In genomic region chr10:65570143-65571010, GRCh38 we compare ENCODE assay signal across 1 cellular context.
TF ChIP-seq lines count a peak whose summit lies in the region.

No MANE protein-coding gene starts in this region.

TF ChIP-seq in HepG2, 621 proteins besides CTCF, POLR2A, EP300 and RAD21 (continued from another document):
- TF ChIP-seq, protein P1, sequence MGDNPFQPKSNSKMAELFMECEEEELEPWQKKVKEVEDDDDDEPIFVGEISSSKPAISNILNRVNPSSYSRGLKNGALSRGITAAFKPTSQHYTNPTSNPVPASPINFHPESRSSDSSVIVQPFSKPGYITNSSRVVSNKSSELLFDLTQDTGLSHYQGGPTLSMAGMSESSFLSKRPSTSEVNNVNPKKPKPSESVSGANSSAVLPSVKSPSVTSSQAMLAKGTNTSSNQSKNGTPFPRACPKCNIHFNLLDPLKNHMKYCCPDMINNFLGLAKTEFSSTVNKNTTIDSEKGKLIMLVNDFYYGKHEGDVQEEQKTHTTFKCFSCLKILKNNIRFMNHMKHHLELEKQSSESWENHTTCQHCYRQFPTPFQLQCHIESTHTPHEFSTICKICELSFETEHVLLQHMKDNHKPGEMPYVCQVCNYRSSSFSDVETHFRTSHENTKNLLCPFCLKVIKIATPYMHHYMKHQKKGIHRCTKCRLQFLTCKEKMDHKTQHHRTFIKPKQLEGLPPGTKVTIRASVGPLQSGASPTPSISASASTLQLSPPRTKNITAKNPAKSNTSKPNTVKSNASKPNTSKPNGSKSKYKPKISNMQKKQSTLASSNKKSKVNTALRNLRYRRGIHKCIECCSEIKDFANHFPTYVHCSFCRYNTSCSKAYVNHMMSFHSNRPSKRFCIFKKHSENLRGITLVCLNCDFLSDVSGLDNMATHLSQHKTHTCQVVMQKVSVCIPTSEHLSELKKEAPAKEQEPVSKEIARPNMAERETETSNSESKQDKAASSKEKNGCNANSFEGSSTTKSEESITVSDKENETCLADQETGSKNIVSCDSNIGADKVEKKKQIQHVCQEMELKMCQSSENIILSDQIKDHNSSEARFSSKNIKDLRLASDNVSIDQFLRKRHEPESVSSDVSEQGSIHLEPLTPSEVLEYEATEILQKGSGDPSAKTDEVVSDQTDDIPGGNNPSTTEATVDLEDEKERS (CRISPR knock-in tag; IDR thresholded peaks at IDR 0.05), result no peak
- TF ChIP-seq SAP130 (CRISPR knock-in tag; IDR thresholded peaks at IDR 0.05; ENCODE audit: low read depth) (peak; percentile 43; the same call in 1 of the 2 replicates), ELF1 (CRISPR knock-in tag; IDR thresholded peaks at IDR 0.05) (peak; percentile 41; the same call in 1 of the 2 replicates), CBX1 (IDR thresholded peaks at IDR 0.05; ENCODE audit: low read depth) (peak; percentile 26), ZFX (CRISPR knock-in tag; IDR thresholded peaks at IDR 0.05; ENCODE audit: low read depth) (peak; percentile 55; the same call in 1 of the 2 replicates), IKZF1 (IDR thresholded peaks at IDR 0.05) (no peak), POGZ (CRISPR knock-in tag; IDR thresholded peaks at IDR 0.05) (peak; percentile 48; the same call in 1 of the 2 replicates), PHF8 (CRISPR knock-in tag; IDR thresholded peaks at IDR 0.05) (peak; percentile 81), ZBTB7B (CRISPR knock-in tag; IDR thresholded peaks at IDR 0.05) (peak; percentile 57), TEAD3 (CRISPR knock-in tag; optimal IDR thresholded peaks at IDR 0.05; ENCODE audit: borderline replicate concordance) (peak; percentile 75), ZFY (CRISPR knock-in tag; IDR thresholded peaks at IDR 0.05) (peak; percentile 74), KAT7 (CRISPR knock-in tag; IDR thresholded peaks at IDR 0.05; ENCODE audit: borderline replicate concordance) (no peak), RBFOX2 (IDR thresholded peaks at IDR 0.05; ENCODE audit: low read depth, low read length) (peak; percentile 44), HNF4A (CRISPR knock-in tag; IDR thresholded peaks at IDR 0.05) (no peak)
- TF ChIP-seq, protein P2, sequence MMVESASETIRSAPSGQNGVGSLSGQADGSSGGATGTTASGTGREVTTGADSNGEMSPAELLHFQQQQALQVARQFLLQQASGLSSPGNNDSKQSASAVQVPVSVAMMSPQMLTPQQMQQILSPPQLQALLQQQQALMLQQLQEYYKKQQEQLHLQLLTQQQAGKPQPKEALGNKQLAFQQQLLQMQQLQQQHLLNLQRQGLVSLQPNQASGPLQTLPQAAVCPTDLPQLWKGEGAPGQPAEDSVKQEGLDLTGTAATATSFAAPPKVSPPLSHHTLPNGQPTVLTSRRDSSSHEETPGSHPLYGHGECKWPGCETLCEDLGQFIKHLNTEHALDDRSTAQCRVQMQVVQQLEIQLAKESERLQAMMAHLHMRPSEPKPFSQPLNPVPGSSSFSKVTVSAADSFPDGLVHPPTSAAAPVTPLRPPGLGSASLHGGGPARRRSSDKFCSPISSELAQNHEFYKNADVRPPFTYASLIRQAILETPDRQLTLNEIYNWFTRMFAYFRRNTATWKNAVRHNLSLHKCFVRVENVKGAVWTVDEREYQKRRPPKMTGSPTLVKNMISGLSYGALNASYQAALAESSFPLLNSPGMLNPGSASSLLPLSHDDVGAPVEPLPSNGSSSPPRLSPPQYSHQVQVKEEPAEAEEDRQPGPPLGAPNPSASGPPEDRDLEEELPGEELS (CRISPR knock-in tag; IDR thresholded peaks at IDR 0.05), result 0 out of 2 replicates have a peak, but pooled peaks have one; percentile 13
- TF ChIP-seq, protein P3, sequence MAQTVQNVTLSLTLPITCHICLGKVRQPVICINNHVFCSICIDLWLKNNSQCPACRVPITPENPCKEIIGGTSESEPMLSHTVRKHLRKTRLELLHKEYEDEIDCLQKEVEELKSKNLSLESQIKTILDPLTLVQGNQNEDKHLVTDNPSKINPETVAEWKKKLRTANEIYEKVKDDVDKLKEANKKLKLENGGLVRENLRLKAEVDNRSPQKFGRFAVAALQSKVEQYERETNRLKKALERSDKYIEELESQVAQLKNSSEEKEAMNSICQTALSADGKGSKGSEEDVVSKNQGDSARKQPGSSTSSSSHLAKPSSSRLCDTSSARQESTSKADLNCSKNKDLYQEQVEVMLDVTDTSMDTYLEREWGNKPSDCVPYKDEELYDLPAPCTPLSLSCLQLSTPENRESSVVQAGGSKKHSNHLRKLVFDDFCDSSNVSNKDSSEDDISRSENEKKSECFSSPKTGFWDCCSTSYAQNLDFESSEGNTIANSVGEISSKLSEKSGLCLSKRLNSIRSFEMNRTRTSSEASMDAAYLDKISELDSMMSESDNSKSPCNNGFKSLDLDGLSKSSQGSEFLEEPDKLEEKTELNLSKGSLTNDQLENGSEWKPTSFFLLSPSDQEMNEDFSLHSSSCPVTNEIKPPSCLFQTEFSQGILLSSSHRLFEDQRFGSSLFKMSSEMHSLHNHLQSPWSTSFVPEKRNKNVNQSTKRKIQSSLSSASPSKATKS (CRISPR knock-in tag; IDR thresholded peaks at IDR 0.05), result no peak
- TF ChIP-seq, protein P4, sequence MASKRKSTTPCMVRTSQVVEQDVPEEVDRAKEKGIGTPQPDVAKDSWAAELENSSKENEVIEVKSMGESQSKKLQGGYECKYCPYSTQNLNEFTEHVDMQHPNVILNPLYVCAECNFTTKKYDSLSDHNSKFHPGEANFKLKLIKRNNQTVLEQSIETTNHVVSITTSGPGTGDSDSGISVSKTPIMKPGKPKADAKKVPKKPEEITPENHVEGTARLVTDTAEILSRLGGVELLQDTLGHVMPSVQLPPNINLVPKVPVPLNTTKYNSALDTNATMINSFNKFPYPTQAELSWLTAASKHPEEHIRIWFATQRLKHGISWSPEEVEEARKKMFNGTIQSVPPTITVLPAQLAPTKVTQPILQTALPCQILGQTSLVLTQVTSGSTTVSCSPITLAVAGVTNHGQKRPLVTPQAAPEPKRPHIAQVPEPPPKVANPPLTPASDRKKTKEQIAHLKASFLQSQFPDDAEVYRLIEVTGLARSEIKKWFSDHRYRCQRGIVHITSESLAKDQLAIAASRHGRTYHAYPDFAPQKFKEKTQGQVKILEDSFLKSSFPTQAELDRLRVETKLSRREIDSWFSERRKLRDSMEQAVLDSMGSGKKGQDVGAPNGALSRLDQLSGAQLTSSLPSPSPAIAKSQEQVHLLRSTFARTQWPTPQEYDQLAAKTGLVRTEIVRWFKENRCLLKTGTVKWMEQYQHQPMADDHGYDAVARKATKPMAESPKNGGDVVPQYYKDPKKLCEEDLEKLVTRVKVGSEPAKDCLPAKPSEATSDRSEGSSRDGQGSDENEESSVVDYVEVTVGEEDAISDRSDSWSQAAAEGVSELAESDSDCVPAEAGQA (IDR thresholded peaks at IDR 0.05; ENCODE audit: low read depth), result no peak
- TF ChIP-seq, protein P4 (CRISPR knock-in tag; IDR thresholded peaks at IDR 0.05; ENCODE audit: borderline replicate concordance), result no peak
- TF ChIP-seq, protein P5, sequence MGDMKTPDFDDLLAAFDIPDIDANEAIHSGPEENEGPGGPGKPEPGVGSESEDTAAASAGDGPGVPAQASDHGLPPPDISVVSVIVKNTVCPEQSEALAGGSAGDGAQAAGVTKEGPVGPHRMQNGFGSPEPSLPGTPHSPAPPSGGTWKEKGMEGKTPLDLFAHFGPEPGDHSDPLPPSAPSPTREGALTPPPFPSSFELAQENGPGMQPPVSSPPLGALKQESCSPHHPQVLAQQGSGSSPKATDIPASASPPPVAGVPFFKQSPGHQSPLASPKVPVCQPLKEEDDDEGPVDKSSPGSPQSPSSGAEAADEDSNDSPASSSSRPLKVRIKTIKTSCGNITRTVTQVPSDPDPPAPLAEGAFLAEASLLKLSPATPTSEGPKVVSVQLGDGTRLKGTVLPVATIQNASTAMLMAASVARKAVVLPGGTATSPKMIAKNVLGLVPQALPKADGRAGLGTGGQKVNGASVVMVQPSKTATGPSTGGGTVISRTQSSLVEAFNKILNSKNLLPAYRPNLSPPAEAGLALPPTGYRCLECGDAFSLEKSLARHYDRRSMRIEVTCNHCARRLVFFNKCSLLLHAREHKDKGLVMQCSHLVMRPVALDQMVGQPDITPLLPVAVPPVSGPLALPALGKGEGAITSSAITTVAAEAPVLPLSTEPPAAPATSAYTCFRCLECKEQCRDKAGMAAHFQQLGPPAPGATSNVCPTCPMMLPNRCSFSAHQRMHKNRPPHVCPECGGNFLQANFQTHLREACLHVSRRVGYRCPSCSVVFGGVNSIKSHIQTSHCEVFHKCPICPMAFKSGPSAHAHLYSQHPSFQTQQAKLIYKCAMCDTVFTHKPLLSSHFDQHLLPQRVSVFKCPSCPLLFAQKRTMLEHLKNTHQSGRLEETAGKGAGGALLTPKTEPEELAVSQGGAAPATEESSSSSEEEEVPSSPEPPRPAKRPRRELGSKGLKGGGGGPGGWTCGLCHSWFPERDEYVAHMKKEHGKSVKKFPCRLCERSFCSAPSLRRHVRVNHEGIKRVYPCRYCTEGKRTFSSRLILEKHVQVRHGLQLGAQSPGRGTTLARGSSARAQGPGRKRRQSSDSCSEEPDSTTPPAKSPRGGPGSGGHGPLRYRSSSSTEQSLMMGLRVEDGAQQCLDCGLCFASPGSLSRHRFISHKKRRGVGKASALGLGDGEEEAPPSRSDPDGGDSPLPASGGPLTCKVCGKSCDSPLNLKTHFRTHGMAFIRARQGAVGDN (CRISPR knock-in tag; IDR thresholded peaks at IDR 0.05), result peak; percentile 41
- TF ChIP-seq, protein P6, sequence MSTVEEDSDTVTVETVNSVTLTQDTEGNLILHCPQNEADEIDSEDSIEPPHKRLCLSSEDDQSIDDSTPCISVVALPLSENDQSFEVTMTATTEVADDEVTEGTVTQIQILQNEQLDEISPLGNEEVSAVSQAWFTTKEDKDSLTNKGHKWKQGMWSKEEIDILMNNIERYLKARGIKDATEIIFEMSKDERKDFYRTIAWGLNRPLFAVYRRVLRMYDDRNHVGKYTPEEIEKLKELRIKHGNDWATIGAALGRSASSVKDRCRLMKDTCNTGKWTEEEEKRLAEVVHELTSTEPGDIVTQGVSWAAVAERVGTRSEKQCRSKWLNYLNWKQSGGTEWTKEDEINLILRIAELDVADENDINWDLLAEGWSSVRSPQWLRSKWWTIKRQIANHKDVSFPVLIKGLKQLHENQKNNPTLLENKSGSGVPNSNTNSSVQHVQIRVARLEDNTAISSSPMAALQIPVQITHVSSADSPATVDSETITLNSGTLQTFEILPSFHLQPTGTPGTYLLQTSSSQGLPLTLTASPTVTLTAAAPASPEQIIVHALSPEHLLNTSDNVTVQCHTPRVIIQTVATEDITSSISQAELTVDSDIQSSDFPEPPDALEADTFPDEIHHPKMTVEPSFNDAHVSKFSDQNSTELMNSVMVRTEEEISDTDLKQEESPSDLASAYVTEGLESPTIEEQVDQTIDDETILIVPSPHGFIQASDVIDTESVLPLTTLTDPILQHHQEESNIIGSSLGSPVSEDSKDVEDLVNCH (CRISPR knock-in tag; IDR thresholded peaks at IDR 0.05), result no peak
